In genomic region chr19:55962186-55962585, GRCh38 we compare ENCODE assay signal across 1 cellular context.
TF ChIP-seq lines count a peak whose summit lies in the region.

No MANE protein-coding gene starts in this region.

TF ChIP-seq in SK-N-SH, 30 proteins besides CTCF, POLR2A, EP300 and RAD21 (continued from another document):
- TF ChIP-seq MEF2A (IDR thresholded peaks at IDR 0.05; ENCODE audit: borderline replicate concordance, low read depth) (no peak), SMC3 (IDR thresholded peaks at IDR 0.05; ENCODE audit: low read depth, low read length) (no peak), GATA2 (CRISPR knock-in tag; IDR thresholded peaks at IDR 0.05) (no peak), MXI1 (IDR thresholded peaks at IDR 0.05; ENCODE audit: low read depth, low read length) (no peak), IRF3 (IDR thresholded peaks at IDR 0.05; ENCODE audit: low read depth, low read length) (no peak), USF2 (IDR thresholded peaks at IDR 0.05; ENCODE audit: borderline replicate concordance, low read depth, low read length) (no peak)
